8 cellular contexts compared by ENCODE assay signal in genomic region chr12:68236421-68237059, GRCh38. TPM values are rescaled to one million over a fixed set of nuclear protein-coding genes. Genes with fewer than 3 reads are reported as not detected.
A peak's percentile ranks its signal among the peaks of the same experiment; 100 is the strongest.
DNase-seq lines count a peak whose midpoint lies in the region; TF ChIP-seq lines count a peak whose summit lies in the region.

No MANE protein-coding gene starts in this region.

- H3K27me3 Mint-ChIP-seq in HFFc6 (ENCODE audit: insufficient read depth), result peaks cover 9% of the 10 kb centered on the region

- no peak for TF ChIP-seq EP300 in stomach (IDR thresholded peaks at IDR 0.05)

- H3K9me3 ChIP-seq in right atrium auricular region, result no peaks in the 10 kb centered on the region
- no peaks in the 10 kb centered on the region for H3K9me3 ChIP-seq in stomach
- H3K9me3 ChIP-seq in thyroid gland, result no peaks in the 10 kb centered on the region

- peak overlapping the region; percentile 33 to 42 for H3K27ac ChIP-seq in right atrium auricular region
- peak overlapping the region in 2 of 5 donors; percentile 30 to 51 for H3K27ac ChIP-seq in stomach
- H3K27ac ChIP-seq in thyroid gland, result no peak overlapping the region

- intact Hi-C loops in stomach (cut with DNase I; ENCODE audit: low total_unique reads), result no loop called here
- intact Hi-C loops in thyroid gland (cut with DNase I), result no loop called here

- H3K36me3 ChIP-seq in right atrium auricular region (no peaks in the 10 kb centered on the region), stomach (no peaks in the 10 kb centered on the region), thyroid gland (no peaks in the 10 kb centered on the region)

- H3K36me3 Mint-ChIP-seq in HFFc6 (ENCODE audit: low read depth), result no peaks in the 10 kb centered on the region

- no peaks in the 10 kb centered on the region for H3K9me3 Mint-ChIP-seq in HFFc6

- no peak overlapping the region for H3K27ac Mint-ChIP-seq in HFFc6

- WGBS in stomach, 5 donors, result 34 to 59% (median 40%) methylated on average over 8 of the region's 8 CpGs
- WGBS in thyroid gland, 2 donors, result 75 to 80% methylated on average over 8 of the region's 8 CpGs

- DNase-seq in NCI-H2029 (lab: John Stamatoyannopoulos, UW) (peak; percentile 17), NCI-H2029 treated with DMSO at 0.1 percent for 48 hours (lab: John Stamatoyannopoulos, UW) (no peak), HFFc6 (no peak), NCI-H2227 treated with DMSO at 0.1 percent for 48 hours (lab: John Stamatoyannopoulos, UW) (peak; percentile 59), activated T-cell treated with anti-CD3 and anti-CD28 coated beads for 24 hours (ENCODE audit: low read depth) (peak; percentile 12), right atrium auricular region (ENCODE audit: low spot score) (no peak), stomach (no peak), thyroid gland (no peak)

- H3K4me3 ChIP-seq in right atrium auricular region, result peak overlapping the region; percentile 20 to 38
- H3K4me3 ChIP-seq in stomach, result peak overlapping the region; percentile 29 to 35 (median 32)
- no peak overlapping the region for H3K4me3 ChIP-seq in thyroid gland (replicated peaks in 1 of 3)

- peaks cover 50% of the 10 kb centered on the region for H3K4me1 Mint-ChIP-seq in HFFc6 (ENCODE audit: low read depth)

- TF ChIP-seq CTCF in HFFc6 (IDR thresholded peaks at IDR 0.05), result no peak
- TF ChIP-seq CTCF in right atrium auricular region (IDR thresholded peaks at IDR 0.05), result no peak
- peak in 1 of 7 experiments; percentile 25 for TF ChIP-seq CTCF in stomach (IDR thresholded peaks at IDR 0.05)
- TF ChIP-seq CTCF in thyroid gland (IDR thresholded peaks at IDR 0.05), result no peak

- no peaks in the 10 kb centered on the region for H3K27me3 ChIP-seq in right atrium auricular region
- no peaks in the 10 kb centered on the region for H3K27me3 ChIP-seq in stomach
- no peaks in the 10 kb centered on the region for H3K27me3 ChIP-seq in thyroid gland

- no peak for TF ChIP-seq POLR2A in stomach (IDR thresholded peaks at IDR 0.05)
- TF ChIP-seq POLR2A in thyroid gland (IDR thresholded peaks at IDR 0.05), result no peak

- H3K4me1 ChIP-seq in right atrium auricular region, result peaks cover 0 to 40% of the 10 kb centered on the region in 2 donors
- H3K4me1 ChIP-seq in stomach, result peaks cover 5 to 50% (median 24%) of the 10 kb centered on the region in 4 donors
- peaks cover 4 to 10% of the 10 kb centered on the region in 2 donors for H3K4me1 ChIP-seq in thyroid gland

- H3K4me3 Mint-ChIP-seq in HFFc6, result peak overlapping the region; percentile 60; the same call in 1 of the 2 replicates

RNA-seq across cellular contexts. Expression of gene IL26, which starts 10.9 kb away (rescaled TPM):
- not detected for total RNA-seq in HFFc6 (2021; fragmentation: NEBNext Ultra II Directional; extraction: Animal tissue kit (Norgen Biotek cat#: 25700))
- total RNA-seq in right atrium auricular region (not detected), stomach (not detected), thyroid gland (not detected)
- not detected for polyA plus RNA-seq in stomach

RNA-seq across cellular contexts. Expression of gene IL22, which starts 16.9 kb away (rescaled TPM):
- total RNA-seq in HFFc6 (2021; fragmentation: NEBNext Ultra II Directional; extraction: Animal tissue kit (Norgen Biotek cat#: 25700)), result not detected
- total RNA-seq in right atrium auricular region (not detected), stomach (not detected), thyroid gland (not detected)
- under 1 TPM in 1 of 3 donors, not detected in 2; 0.15 TPM for polyA plus RNA-seq in stomach

Comparison
In these comparisons a context has a peak if more than half of its experiments do, and no peak if none do; other contexts are left out.
1. DNase-seq: peak in NCI-H2029 (single experiment), NCI-H2227 treated with DMSO at 0.1 percent for 48 hours (single experiment) and activated T-cell treated with anti-CD3 and anti-CD28 coated beads for 24 hours (single experiment); none in NCI-H2029 treated with DMSO at 0.1 percent for 48 hours (single experiment), HFFc6 (single experiment), right atrium auricular region (single experiment), stomach (single experiment) and thyroid gland (0 of 2).
2. H3K27ac ChIP-seq: peak in right atrium auricular region (2 of 2); none in thyroid gland (0 of 3).
3. H3K4me3 ChIP-seq: peak in right atrium auricular region (2 of 2) and stomach (4 of 4); none in thyroid gland (0 of 3).